Comparison of ENCODE assay signal across 11 cellular contexts in genomic region chr11:70205049-70205725, GRCh38. TPM values are rescaled to one million over a fixed set of nuclear protein-coding genes. Genes with fewer than 3 reads are reported as not detected.
DNase-seq lines count a peak whose midpoint lies in the region; ATAC-seq and TF ChIP-seq lines count a peak whose summit lies in the region.
"Had no signal": no experiment of that assay in that cellular context is flagged by ENCODE, and none has a peak within 500 bp of the region (broad histone marks: within the 10 kb centered on the region; RNA-seq: fewer than 3 reads in every experiment).

No MANE protein-coding gene starts in this region.

- peaks cover 72% of the 10 kb centered on the region for H3K36me3 Mint-ChIP-seq in Caco-2 (ENCODE audit: insufficient read depth, unreplicated experiment)

- CTCF ChIA-PET in Caco-2 (lab: Charles Lee): interaction anchor here (2.1 kb wide), 1 partner anchor 65 kb away, joined by 7 read pairs; the partner anchor contains the start of gene PPFIA1

- no peak for ATAC-seq in HG03039 (IDR thresholded peaks at IDR 0.05; ENCODE audit: unreplicated experiment)

- TF ChIP-seq EP300 in neural cell (conservative IDR thresholded peaks at IDR 0.05; ENCODE audit: poor library complexity, severe bottlenecking): no peak

- H3K9me3 ChIP-seq in Caco-2: peaks cover 12% of the 10 kb centered on the region
- H3K9me3 ChIP-seq in OCI-LY3 (ENCODE audit: insufficient read depth, low read length): no peaks in the 10 kb centered on the region
- H3K9me3 ChIP-seq in duodenal mucosa (ENCODE audit: control insufficient read depth in 1 of 2, low read length in 2 of 2): no peaks in the 10 kb centered on the region
- H3K9me3 ChIP-seq in neural cell (ENCODE audit: low read length): no peaks in the 10 kb centered on the region
- no peaks in the 10 kb centered on the region for H3K9me3 ChIP-seq in WERI-Rb-1 (ENCODE audit: severe bottlenecking)
- H3K9me3 ChIP-seq: transverse colon had no signal

- H3K27me3 ChIP-seq in Caco-2 (replicated peaks; ENCODE audit: control insufficient read depth, insufficient read depth, low read length) (no peaks in the 10 kb centered on the region), OCI-LY3 (ENCODE audit: low read depth, low read length) (peaks cover 4% of the 10 kb centered on the region; the same call in 1 of the 2 replicates), duodenal mucosa (ENCODE audit: control insufficient read depth in 1 of 2, insufficient read depth in 2 of 2, low read length in 2 of 2) (no peaks in the 10 kb centered on the region), neural cell (ENCODE audit: insufficient read depth, low read depth, low read length) (no peaks in the 10 kb centered on the region), WERI-Rb-1 (ENCODE audit: insufficient read depth, low read depth, severe bottlenecking) (no peaks in the 10 kb centered on the region)
- H3K27me3 ChIP-seq: transverse colon had no signal

- no peaks in the 10 kb centered on the region for H3K9me3 Mint-ChIP-seq in Caco-2 (ENCODE audit: unreplicated experiment)

- intact Hi-C loops in Caco-2 (cut with micrococcal nuclease; ENCODE audit: unreplicated experiment): no loop called here

- H3K27ac ChIP-seq in OCI-LY3 (ENCODE audit: low read length) (no peak overlapping the region), duodenal mucosa (ENCODE audit: low read depth, low read length) (no peak overlapping the region), neural cell (ENCODE audit: low read length) (no peak overlapping the region), WERI-Rb-1 (no peak overlapping the region)

- DNase-seq in Caco-2 (no peak), NAMALWA (ENCODE audit: low spot score) (no peak), WERI-Rb-1 (no peak), COLO829 (ENCODE audit: low spot score) (no peak)
- DNase-seq: activated CD4-positive, CD25-positive, alpha-beta regulatory T cell treated with anti-CD3 and anti-CD28 coated beads, Interleukin-2, amount 50 U/mL, for 72 hours; NCI-H1436; transverse colon had no signal

- POLR2A ChIA-PET in Caco-2 (lab: Charles Lee): interaction anchor here (0.6 kb wide), 1 partner anchor 66 kb away, joined by 3 read pairs; no protein-coding TSS in a partner anchor

- H3K27me3 Mint-ChIP-seq in Caco-2 (ENCODE audit: insufficient read depth, unreplicated experiment): no peaks in the 10 kb centered on the region

- H3K9me2 ChIP-seq in neural cell (ENCODE audit: insufficient read depth, low read length): no peaks in the 10 kb centered on the region

- H2AFZ ChIP-seq in OCI-LY3 (ENCODE audit: low read depth, low read length) (no peak overlapping the region), neural cell (ENCODE audit: low read depth, low read length) (no peak overlapping the region)

- peak overlapping the region; percentile 79 for H3K27ac Mint-ChIP-seq in Caco-2 (ENCODE audit: unreplicated experiment)

- peaks cover 46% of the 10 kb centered on the region for H4K20me1 ChIP-seq in OCI-LY3 (ENCODE audit: insufficient read depth, low read length)
- H4K20me1 ChIP-seq in neural cell (ENCODE audit: insufficient read depth): no peaks in the 10 kb centered on the region

- H3K4me2 ChIP-seq in OCI-LY3 (ENCODE audit: low read length) (peak overlapping the region; percentile 96), neural cell (ENCODE audit: low read length) (no peak overlapping the region)

- TF ChIP-seq RAD21 in neural cell (conservative IDR thresholded peaks at IDR 0.05): no peak

- H3K4me1 Mint-ChIP-seq in Caco-2 (ENCODE audit: low read depth, unreplicated experiment): peaks cover 27% of the 10 kb centered on the region

- H3K4me1 ChIP-seq in Caco-2: peaks cover 15% of the 10 kb centered on the region
- H3K4me1 ChIP-seq in OCI-LY3 (ENCODE audit: low read length): peaks cover 12% of the 10 kb centered on the region
- peaks cover 27 to 41% of the 10 kb centered on the region in 2 donors for H3K4me1 ChIP-seq in duodenal mucosa (ENCODE audit: control insufficient read depth in 1 of 2, insufficient read depth in 2 of 2, low read length in 2 of 2)

- no peak overlapping the region for H3K9ac ChIP-seq in OCI-LY3 (ENCODE audit: low read length)
- peak overlapping the region in 1 of 2 donors; percentile 97 for H3K9ac ChIP-seq in duodenal mucosa (ENCODE audit: low read depth in 1 of 2, low read length in 2 of 2)
- H3K9ac ChIP-seq in neural cell (ENCODE audit: low read length): no peak overlapping the region

- TF ChIP-seq CTCF in Caco-2 (IDR thresholded peaks at IDR 0.05; ENCODE audit: insufficient read depth in 1 of 2, low read depth in 1 of 2, low read length in 1 of 2, severe bottlenecking in 1 of 2, unreplicated experiment in 1 of 2): no peak
- no peak for TF ChIP-seq CTCF in OCI-LY3 (IDR thresholded peaks at IDR 0.05; ENCODE audit: low read depth, low read length)
- no peak for TF ChIP-seq CTCF in neural cell (IDR thresholded peaks at IDR 0.05; ENCODE audit: poor library complexity, severe bottlenecking)
- no peak for TF ChIP-seq CTCF in WERI-Rb-1 (IDR thresholded peaks at IDR 0.05; ENCODE audit: low read depth, low read length)

- H3K79me2 ChIP-seq in OCI-LY3 (ENCODE audit: low read length): peaks cover 45% of the 10 kb centered on the region
- peaks cover 10% of the 10 kb centered on the region for H3K79me2 ChIP-seq in neural cell (replicated peaks; ENCODE audit: insufficient read depth, low read length)

- peak overlapping the region; percentile 91 for H3K4me3 Mint-ChIP-seq in Caco-2 (ENCODE audit: unreplicated experiment)

- BruUV-seq in Caco-2 (replicated peaks; lab: Mats Ljungman, UMichigan): no TSS peak

- H3K4me3 ChIP-seq in Caco-2 (ENCODE audit: low read depth, low read length) (no peak overlapping the region), OCI-LY3 (ENCODE audit: low read length) (no peak overlapping the region), duodenal mucosa (ENCODE audit: low read depth in 1 of 2, low read length in 2 of 2) (peak overlapping the region; percentile 96 to 98), neural cell (ENCODE audit: low read length) (peak overlapping the region; percentile 85), WERI-Rb-1 (ENCODE audit: low read depth, low read length) (no peak overlapping the region)

- H3K36me3 ChIP-seq in Caco-2 (ENCODE audit: control insufficient read depth, insufficient read depth, low read length): peaks cover 7% of the 10 kb centered on the region
- peaks cover 53% of the 10 kb centered on the region for H3K36me3 ChIP-seq in OCI-LY3 (replicated peaks; ENCODE audit: low read depth, low read length)
- H3K36me3 ChIP-seq in duodenal mucosa (ENCODE audit: control insufficient read depth in 1 of 2, insufficient read depth in 2 of 2, low read length in 2 of 2): peaks cover 38 to 46% of the 10 kb centered on the region in 2 donors
- H3K36me3 ChIP-seq in neural cell (ENCODE audit: insufficient read depth, low read length): no peaks in the 10 kb centered on the region
- H3K36me3 ChIP-seq in WERI-Rb-1: peaks cover 13% of the 10 kb centered on the region

- H3F3A ChIP-seq in neural cell (ENCODE audit: insufficient read depth, low read length, poor library complexity, severe bottlenecking): no peaks in the 10 kb centered on the region

TF ChIP-seq in neural cell, 6 proteins besides CTCF, POLR2A, EP300 and RAD21:
- TF ChIP-seq TAF1 (IDR thresholded peaks at IDR 0.05; ENCODE audit: low read depth) (no peak), REST (IDR thresholded peaks at IDR 0.05; ENCODE audit: borderline replicate concordance) (no peak), EZH2 (IDR thresholded peaks at IDR 0.05; ENCODE audit: borderline replicate concordance, insufficient read depth, low read length, poor library complexity, severe bottlenecking) (no peak), MXI1 (conservative IDR thresholded peaks at IDR 0.05; ENCODE audit: poor library complexity, severe bottlenecking) (no peak), SMC3 (conservative IDR thresholded peaks at IDR 0.05; ENCODE audit: poor library complexity) (no peak), POLR2AphosphoS5 (IDR thresholded peaks at IDR 0.05) (no peak)

RNA-seq across cellular contexts. Expression of gene FADD, which starts 2.1 kb away (rescaled TPM):
- 45.8 and 51.3 TPM in 2 replicates for total RNA-seq in Caco-2 (2022)
- polyA plus RNA-seq in neural cell: 23.1 and 25.5 TPM in 2 replicates
- 23.7 and 28.0 TPM in 2 replicates for polyA minus RNA-seq in neural cell

Comparison
In these comparisons a context has a peak if more than half of its experiments do, and no peak if none do; other contexts are left out.
1. H3K4me3 ChIP-seq: peak in duodenal mucosa (2 of 2) and neural cell (single experiment); none in Caco-2 (single experiment), OCI-LY3 (single experiment) and WERI-Rb-1 (single experiment).